ENCODE assay signal across 8 cellular contexts in genomic region chr20:2301164-2301622, GRCh38.
DNase-seq lines count a peak whose midpoint lies in the region; ATAC-seq and TF ChIP-seq lines count a peak whose summit lies in the region.

No MANE protein-coding gene starts in this region.

- no peak for TF ChIP-seq POLR2A in GM18505 (IDR thresholded peaks at IDR 0.05; ENCODE audit: borderline replicate concordance, extremely low read depth, insufficient read depth, insufficient read length)

- peak; percentile 44 for DNase-seq in SKM-1 (lab: John Stamatoyannopoulos, UW; ENCODE audit: unreplicated experiment)
- peak; percentile 74 for DNase-seq in kidney glomerular epithelial cell (lab: John Stamatoyannopoulos, UW)
- no peak for DNase-seq in NCI-H1092 (lab: John Stamatoyannopoulos, UW)
- no peak for DNase-seq in DMS 273 (lab: John Stamatoyannopoulos, UW; ENCODE audit: unreplicated experiment)
- no peak for DNase-seq in cerebellar nuclear complex (lab: John Stamatoyannopoulos, UW)
- no peak for DNase-seq in NCI-H510A treated with DMSO at 0.1 percent for 48 hours (lab: John Stamatoyannopoulos, UW)

- ATAC-seq in GM18505 (IDR thresholded peaks at IDR 0.05; ENCODE audit: unreplicated experiment) (peak; percentile 83), HG03060 (IDR thresholded peaks at IDR 0.05; ENCODE audit: low read depth, unreplicated experiment) (peak; percentile 91)

Comparison
In these comparisons a context has a peak if more than half of its experiments do, and no peak if none do; other contexts are left out.
1. DNase-seq: peak in SKM-1 (single experiment) and kidney glomerular epithelial cell (single experiment); none in NCI-H1092 (single experiment), DMS 273 (single experiment), cerebellar nuclear complex (0 of 2) and NCI-H510A treated with DMSO at 0.1 percent for 48 hours (single experiment).